22 cellular contexts compared by ENCODE assay signal in the genomic region with DNA sequence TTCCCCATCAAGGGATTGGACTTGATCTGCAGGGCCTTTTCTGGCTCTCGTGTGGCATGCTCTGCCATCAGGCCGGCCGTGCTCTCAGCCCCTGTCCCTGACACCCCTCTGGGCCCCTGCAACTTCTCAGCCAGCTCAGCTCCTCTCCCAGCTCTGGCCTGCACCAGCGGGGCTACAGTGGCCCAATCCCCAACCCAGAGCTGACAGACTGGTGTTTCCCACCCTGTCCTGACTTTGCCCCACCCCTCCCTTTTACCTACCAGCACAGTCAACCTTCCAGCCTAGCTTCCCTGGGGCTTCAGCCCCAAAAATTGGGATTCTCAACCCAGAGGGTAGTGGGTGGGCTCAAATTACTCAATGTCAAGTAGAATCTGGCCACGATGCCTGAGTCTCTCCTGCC.
DNase-seq lines count a peak whose midpoint lies in the region; ATAC-seq lines count a peak whose summit lies in the region.
"Had no signal": no experiment of that assay in that cellular context is flagged by ENCODE, and none has a peak within 500 bp of the region (broad histone marks: within the 10 kb centered on the region; RNA-seq: fewer than 3 reads in every experiment).

No MANE protein-coding gene starts in this region.

- H3K27me3 Mint-ChIP-seq in stimulated activated naive CD8-positive, alpha-beta T cell treated with anti-CD3 and anti-CD28 coated beads, Interleukin-15, amount 100 ng/mL, for 72 hours, result no peaks in the 10 kb centered on the region
- H3K27me3 Mint-ChIP-seq in dendritic cell treated with granulocyte-macrophage colony-stimulating factor and Interleukin-4, amounts not matched to agents 40 ng/mL and 50 ng/mL, for 4 days, result peaks cover 9% of the 10 kb centered on the region
- H3K27me3 Mint-ChIP-seq: CD4-positive, alpha-beta memory T cell had no signal

- H3K4me2 ChIP-seq in neuronal stem cell (ENCODE audit: insufficient read depth, low read length, poor library complexity, severe bottlenecking), result no peak overlapping the region
- H3K4me2 ChIP-seq: A549; BLaER1 treated with 17β-estradiol and CSF1 and Interleukin-3, amounts not matched to agents 10 nM and 100 nM had no signal

- H3K14ac ChIP-seq in neuronal stem cell (ENCODE audit: low read length), result no peak overlapping the region

- H3K4ac ChIP-seq in neuronal stem cell (ENCODE audit: low read length), result no peak overlapping the region

- H2BK5ac ChIP-seq in neuronal stem cell (ENCODE audit: low read length), result no peak overlapping the region

- H3K27ac Mint-ChIP-seq in stimulated activated naive CD8-positive, alpha-beta T cell treated with anti-CD3 and anti-CD28 coated beads, Interleukin-15, amount 100 ng/mL, for 72 hours, result peak overlapping the region; percentile 54 to 71
- peak overlapping the region; percentile 60 for H3K27ac Mint-ChIP-seq in dendritic cell treated with granulocyte-macrophage colony-stimulating factor and Interleukin-4, amounts not matched to agents 40 ng/mL and 50 ng/mL, for 4 days

- no CpG with 5 or more reads among the region's 5 CpGs for WGBS in neuronal stem cell (ENCODE audit: extremely low coverage in 2 of 2, insufficient read length in 2 of 2, insufficient replicate concordance in 1 of 2), 2 donors

- no peak overlapping the region for H3K4me3 ChIP-seq in neuronal stem cell (ENCODE audit: low read length in 2 of 2)
- H3K4me3 ChIP-seq: A549; BLaER1 treated with 17β-estradiol and CSF1 and Interleukin-3, amounts not matched to agents 10 nM and 100 nM; GM12878; HAP-1 had no signal

- no peaks in the 10 kb centered on the region for H3K36me3 Mint-ChIP-seq in dendritic cell treated with granulocyte-macrophage colony-stimulating factor and Interleukin-4, amounts not matched to agents 40 ng/mL and 50 ng/mL, for 4 days (ENCODE audit: low read depth)
- H3K36me3 Mint-ChIP-seq: CD4-positive, alpha-beta memory T cell had no signal

- H3K36me3 ChIP-seq in neuronal stem cell (replicated peaks in 1 of 2; ENCODE audit: control insufficient read depth in 2 of 2, insufficient read depth in 2 of 2, low read length in 2 of 2), result no peaks in the 10 kb centered on the region
- H3K36me3 ChIP-seq: BE2C; BLaER1 treated with 17β-estradiol and CSF1 and Interleukin-3, amounts not matched to agents 10 nM and 100 nM; HAP-1 had no signal

- no peak overlapping the region for H4K8ac ChIP-seq in neuronal stem cell (ENCODE audit: low read depth, low read length)

- no peak overlapping the region for H3K23ac ChIP-seq in neuronal stem cell (ENCODE audit: low read depth, low read length, poor library complexity)

- H3K9ac ChIP-seq in neuronal stem cell (ENCODE audit: low read depth, low read length, poor library complexity), result no peak overlapping the region
- H3K9ac ChIP-seq: BLaER1 treated with 17β-estradiol and CSF1 and Interleukin-3, amounts not matched to agents 10 nM and 100 nM had no signal

- DNase-seq in stimulated activated naive CD8-positive, alpha-beta T cell treated with anti-CD3 and anti-CD28 coated beads, Interleukin-15, amount 100 ng/mL, for 72 hours, result no peak
- DNase-seq in stimulated activated naive CD8-positive, alpha-beta T cell treated with anti-CD3 and anti-CD28 coated beads, Interleukin-15, Interleukin-2, amounts not matched to agents 100 U/mL and 50 U/mL, for 24 hours, result no peak
- DNase-seq in neuronal stem cell (ENCODE audit: low spot score) (no peak), NCI-H524 treated with DMSO at 0.1 percent for 48 hours (lab: John Stamatoyannopoulos, UW) (no peak), COLO668 (lab: John Stamatoyannopoulos, UW; ENCODE audit: unreplicated experiment) (no peak)
- DNase-seq: 8988T; ACHN; AML-193; BE2C; Caco-2; CD4-positive, alpha-beta memory T cell; DMS153; DND-41; GDM1; GOT3 had no signal

- no peak overlapping the region for H2BK12ac ChIP-seq in neuronal stem cell (ENCODE audit: low read length)

- H3K4me1 ChIP-seq in neuronal stem cell (ENCODE audit: control insufficient read depth in 2 of 2, insufficient read depth in 1 of 2, low read depth in 1 of 2, low read length in 2 of 2), result no peaks in the 10 kb centered on the region
- H3K4me1 ChIP-seq: A549, BE2C, Caco-2, HAP-1 had no signal

- intact Hi-C loops in dendritic cell treated with granulocyte-macrophage colony-stimulating factor and Interleukin-4, amounts not matched to agents 40 ng/mL and 50 ng/mL, for 4 days (cut with micrococcal nuclease), result no loop called here

- H3K4me3 Mint-ChIP-seq in stimulated activated naive CD8-positive, alpha-beta T cell treated with anti-CD3 and anti-CD28 coated beads, Interleukin-15, amount 100 ng/mL, for 72 hours, result no peak overlapping the region
- H3K4me3 Mint-ChIP-seq in dendritic cell treated with granulocyte-macrophage colony-stimulating factor and Interleukin-4, amounts not matched to agents 40 ng/mL and 50 ng/mL, for 4 days, result no peak overlapping the region
- H3K4me3 Mint-ChIP-seq: CD4-positive, alpha-beta memory T cell; HFFc6 had no signal

- no peaks in the 10 kb centered on the region for H3K79me1 ChIP-seq in neuronal stem cell (ENCODE audit: low read depth, low read length)

- peak overlapping the region; percentile 44 for H2BK15ac ChIP-seq in neuronal stem cell (ENCODE audit: low read length)

- H3K27me3 ChIP-seq in neuronal stem cell (ENCODE audit: control insufficient read depth in 3 of 3, insufficient read depth in 3 of 3, low read depth in 1 of 3, low read length in 3 of 3), result peaks cover 0 to 8% (median 0%) of the 10 kb centered on the region in 3 experiments
- H3K27me3 ChIP-seq: BE2C; BLaER1 treated with 17β-estradiol and CSF1 and Interleukin-3, amounts not matched to agents 10 nM and 100 nM had no signal

- no peak overlapping the region for H2BK120ac ChIP-seq in neuronal stem cell (ENCODE audit: low read depth, low read length)

- H2AK5ac ChIP-seq in neuronal stem cell (ENCODE audit: low read depth, low read length), result no peak overlapping the region

- no peak for ATAC-seq in stimulated activated naive CD8-positive, alpha-beta T cell treated with anti-CD3 and anti-CD28 coated beads, Interleukin-15, amount 100 ng/mL, for 72 hours
- no peak for ATAC-seq in stimulated activated naive CD8-positive, alpha-beta T cell treated with anti-CD3 and anti-CD28 coated beads, Interleukin-15, Interleukin-2, amounts not matched to agents 100 U/mL and 50 U/mL, for 24 hours
- no peak for ATAC-seq in GM21381 (IDR thresholded peaks at IDR 0.05; ENCODE audit: unreplicated experiment)
- ATAC-seq: A549, GM12878 had no signal

- no peak overlapping the region for H3K18ac ChIP-seq in neuronal stem cell (ENCODE audit: low read length)

- no peaks in the 10 kb centered on the region for H3K9me3 Mint-ChIP-seq in stimulated activated naive CD8-positive, alpha-beta T cell treated with anti-CD3 and anti-CD28 coated beads, Interleukin-15, amount 100 ng/mL, for 72 hours
- no peaks in the 10 kb centered on the region for H3K9me3 Mint-ChIP-seq in dendritic cell treated with granulocyte-macrophage colony-stimulating factor and Interleukin-4, amounts not matched to agents 40 ng/mL and 50 ng/mL, for 4 days
- H3K9me3 Mint-ChIP-seq: HFFc6 had no signal

- no peaks in the 10 kb centered on the region for H3K9me3 ChIP-seq in neuronal stem cell (replicated peaks in 1 of 2; ENCODE audit: control insufficient read depth in 2 of 2, insufficient read depth in 1 of 2, low read depth in 1 of 2, low read length in 2 of 2)
- H3K9me3 ChIP-seq: A549, BE2C, Caco-2, HAP-1 had no signal

- H2AFZ ChIP-seq in neuronal stem cell (ENCODE audit: low read length), result no peak overlapping the region

- H4K91ac ChIP-seq in neuronal stem cell (ENCODE audit: low read depth, low read length, poor library complexity), result no peak overlapping the region

- peaks cover 13% of the 10 kb centered on the region for H3K4me1 Mint-ChIP-seq in stimulated activated naive CD8-positive, alpha-beta T cell treated with anti-CD3 and anti-CD28 coated beads, Interleukin-15, amount 100 ng/mL, for 72 hours
- H3K4me1 Mint-ChIP-seq in dendritic cell treated with granulocyte-macrophage colony-stimulating factor and Interleukin-4, amounts not matched to agents 40 ng/mL and 50 ng/mL, for 4 days (ENCODE audit: low read depth), result peaks cover 19% of the 10 kb centered on the region
- H3K4me1 Mint-ChIP-seq: CD4-positive, alpha-beta memory T cell had no signal

- H3K27ac ChIP-seq in neuronal stem cell (replicated peaks; ENCODE audit: low read length), result no peak overlapping the region
- H3K27ac ChIP-seq: A549; BLaER1 treated with 17β-estradiol and CSF1 and Interleukin-3, amounts not matched to agents 10 nM and 100 nM had no signal
